8 cellular contexts compared by ENCODE assay signal in the genomic region with DNA sequence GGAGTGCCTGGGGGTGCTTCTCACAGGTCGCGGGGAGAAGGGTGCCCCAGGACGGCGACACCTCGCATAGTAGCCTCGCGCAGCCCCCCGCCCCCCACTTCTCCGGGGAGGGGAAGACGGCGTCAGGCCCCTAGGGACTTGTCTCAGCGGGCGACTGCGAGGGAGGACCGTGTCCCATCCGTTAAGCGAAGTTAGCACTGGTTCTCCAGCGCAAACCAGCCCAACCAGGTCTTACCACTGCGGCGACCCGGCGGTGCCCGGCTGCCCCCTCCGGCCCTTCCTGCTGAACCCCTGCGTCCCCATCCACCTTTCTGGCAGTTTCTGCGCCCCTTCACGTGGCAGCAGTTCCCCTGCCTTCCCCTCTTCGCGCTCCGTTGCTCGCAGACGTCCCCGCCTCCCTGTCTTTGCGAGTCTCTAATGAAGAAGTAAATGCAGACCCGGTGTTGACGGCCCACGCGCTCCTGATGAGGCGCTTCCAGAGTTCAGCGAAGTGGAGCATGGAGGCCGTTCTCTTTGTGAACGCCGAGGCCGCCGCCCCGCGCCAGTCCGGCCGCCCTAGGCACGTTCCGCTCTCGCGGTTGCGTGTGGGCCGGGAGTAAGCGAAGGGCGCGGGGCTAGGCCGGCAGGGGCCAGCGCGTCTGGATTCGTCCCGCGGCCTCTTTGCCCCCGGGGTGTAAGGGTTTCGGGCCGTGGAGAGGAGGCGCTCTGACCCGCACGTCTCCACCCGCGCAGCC. TPM values are rescaled to one million over a fixed set of nuclear protein-coding genes. Genes with fewer than 3 reads are reported as not detected.
DNase-seq lines count a peak whose midpoint lies in the region; FAIRE-seq and TF ChIP-seq lines count a peak whose summit lies in the region.

No MANE protein-coding gene starts in this region.

- CTCF ChIA-PET in mammary epithelial cell (lab: Charles Lee; ENCODE audit: low non-redundant PET): no interaction called here

- H3K27ac ChIP-seq in mammary epithelial cell (ENCODE audit: insufficient read depth, low read depth, low read length): no peak overlapping the region
- peak overlapping the region in 1 of 2 donors; percentile 32 for H3K27ac ChIP-seq in kidney (ENCODE audit: low read depth in 2 of 2, low read length in 2 of 2)
- H3K27ac ChIP-seq in testis: no peak overlapping the region

- no peak for TF ChIP-seq POLR2A in testis (IDR thresholded peaks at IDR 0.05)

- H2AFZ ChIP-seq in mammary epithelial cell (ENCODE audit: low read depth, low read length): peak overlapping the region; percentile 98

- H3K4me3 ChIP-seq in mammary epithelial cell (replicated peaks in 1 of 3; ENCODE audit: insufficient read depth in 1 of 3, low read depth in 2 of 3, low read length in 3 of 3) (peak overlapping the region; percentile 62 to 68 (median 65)), kidney (ENCODE audit: low read length in 2 of 2) (peak overlapping the region; percentile 63 to 84), testis (peak overlapping the region; percentile 56 to 66)

- WGBS in mammary epithelial cell (ENCODE audit: low coverage, missing lambda C conversion rate): 10% methylated on average over 24 of the region's 72 CpGs
- whole genome bisulfite sequencing in testis, 2 donors: 3 to 5% methylated on average over 28 to 71 of the region's 72 CpGs

- BruUV-seq in mammary epithelial cell (replicated peaks; lab: Mats Ljungman, UMichigan): no TSS peak

- DNase-seq in NCI-H1417 (lab: John Stamatoyannopoulos, UW) (peak; percentile 23 to 80 (median 73)), NCI-H1417 treated with DMSO at 0.1 percent for 48 hours (lab: John Stamatoyannopoulos, UW) (no peak), mammary epithelial cell (no peak), kidney (peak; percentile 72), testis (peak; percentile 33), NCI-H524 treated with DMSO at 0.1 percent for 48 hours (lab: John Stamatoyannopoulos, UW) (no peak), OCI-M2 (lab: John Stamatoyannopoulos, UW; ENCODE audit: unreplicated experiment) (no peak)
- no peak for DNase-seq in effector CD4-positive, alpha-beta T cell

- no peaks in the 10 kb centered on the region for H4K20me1 ChIP-seq in mammary epithelial cell (ENCODE audit: insufficient read depth, low read length)

- H3K27me3 ChIP-seq in mammary epithelial cell (ENCODE audit: insufficient read depth, low read length) (no peaks in the 10 kb centered on the region), testis (no peaks in the 10 kb centered on the region)

- intact Hi-C loops in mammary epithelial cell (cut with micrococcal nuclease): no loop called here
- intact Hi-C loops in kidney (cut with DNase I): no loop called here
- intact Hi-C loops in testis (cut with DNase I; ENCODE audit: low total_unique reads): no loop called here

- H3K9me3 ChIP-seq in mammary epithelial cell (replicated peaks; ENCODE audit: insufficient read depth, low read length) (no peaks in the 10 kb centered on the region), kidney (ENCODE audit: control insufficient read depth in 1 of 2, low read length in 2 of 2) (no peaks in the 10 kb centered on the region), testis (no peaks in the 10 kb centered on the region)

- peak overlapping the region; percentile 100 for H3K4me2 ChIP-seq in mammary epithelial cell (ENCODE audit: insufficient read depth, low read depth, low read length)

- H3K4me1 ChIP-seq in mammary epithelial cell (ENCODE audit: insufficient read depth, low read length): peaks cover 38% of the 10 kb centered on the region
- peaks cover 2 to 3% of the 10 kb centered on the region in 2 donors for H3K4me1 ChIP-seq in kidney (ENCODE audit: control insufficient read depth in 1 of 2, insufficient read depth in 1 of 2, low read depth in 1 of 2, low read length in 2 of 2)
- H3K4me1 ChIP-seq in testis: no peaks in the 10 kb centered on the region

- dilution Hi-C loops in mammary epithelial cell (cut with HindIII; ENCODE audit: low sequenced_read_pairs): no loop called here

- in situ Hi-C loops in mammary epithelial cell (cut with MboI; ENCODE audit: low sequenced_read_pairs in 2 of 2): no loop called here

- H3K79me2 ChIP-seq in mammary epithelial cell (ENCODE audit: insufficient read depth, low read length): peaks cover 13% of the 10 kb centered on the region

- no peak for FAIRE-seq in kidney (lab: Jason Lieb, UNC)

- no peak overlapping the region for H3K9ac ChIP-seq in mammary epithelial cell (ENCODE audit: insufficient read depth, low read length)
- H3K9ac ChIP-seq in kidney (ENCODE audit: low read length in 2 of 2): peak overlapping the region; percentile 10 to 53

- H3K36me3 ChIP-seq in mammary epithelial cell (ENCODE audit: insufficient read depth, low read length): no peaks in the 10 kb centered on the region
- H3K36me3 ChIP-seq in kidney (ENCODE audit: control insufficient read depth in 1 of 2, insufficient read depth in 2 of 2, low read length in 2 of 2): no peaks in the 10 kb centered on the region
- H3K36me3 ChIP-seq in testis (ENCODE audit: low read depth, missing control alignments): no peaks in the 10 kb centered on the region

- no peak for TF ChIP-seq CTCF in mammary epithelial cell (conservative IDR thresholded peaks at IDR 0.05 in 1 of 2, IDR thresholded peaks at IDR 0.05 in 1 of 2; ENCODE audit: extremely low read depth in 1 of 2, insufficient read depth in 1 of 2, low read depth in 1 of 2, low read length in 2 of 2)
- no peak for TF ChIP-seq CTCF in kidney (IDR thresholded peaks at IDR 0.05; ENCODE audit: borderline replicate concordance, extremely low read depth, insufficient read depth)
- TF ChIP-seq CTCF in testis (IDR thresholded peaks at IDR 0.05): no peak

RNA-seq across cellular contexts. Expression of gene SLIT2, which starts 3.0 kb away (rescaled TPM):
- total RNA-seq in mammary epithelial cell: 1 to 10 TPM in 1 of 2 donors, under 1 TPM in 1; 0.17 to 4.2 TPM
- 1.9 TPM for polyA plus RNA-seq in mammary epithelial cell
- polyA minus RNA-seq in mammary epithelial cell: 4.9 TPM
- 11.5 TPM for total RNA-seq in kidney
- polyA plus RNA-seq in kidney (ENCODE audit: insufficient read depth, low read depth, low replicate concordance): 9.2 TPM
- total RNA-seq in testis: 10 to 100 TPM in 1 of 2 donors, 1 to 10 TPM in 1; 5.5 to 11.4 TPM
- 8.7 TPM for polyA plus RNA-seq in testis (ENCODE audit: insufficient read depth, low read depth, low replicate concordance)

Comparison
In these comparisons a context has a peak if more than half of its experiments do, and no peak if none do; other contexts are left out.
1. DNase-seq: peak in NCI-H1417 (3 of 3), kidney (single experiment) and testis (single experiment); none in NCI-H1417 treated with DMSO at 0.1 percent for 48 hours (single experiment), mammary epithelial cell (single experiment), effector CD4-positive, alpha-beta T cell (single experiment), NCI-H524 treated with DMSO at 0.1 percent for 48 hours (single experiment) and OCI-M2 (single experiment).
2. Peak in every context shown above with its lines, with median percentiles within 50 percentile points of each other: H3K4me3 ChIP-seq.